18 cellular contexts compared by ENCODE assay signal in genomic region chr3:14363379-14363778, GRCh38. TPM values are rescaled to one million over a fixed set of nuclear protein-coding genes. Genes with fewer than 3 reads are reported as not detected.
A peak's percentile ranks its signal among the peaks of the same experiment; 100 is the strongest.
DNase-seq lines count a peak whose midpoint lies in the region; ATAC-seq and TF ChIP-seq lines count a peak whose summit lies in the region.
"Had no signal": no experiment of that assay in that cellular context is flagged by ENCODE, and none has a peak within 500 bp of the region (broad histone marks: within the 10 kb centered on the region; RNA-seq: fewer than 3 reads in every experiment).

No MANE protein-coding gene starts in this region.

- H2AK5ac ChIP-seq in mesenchymal stem cell (ENCODE audit: low read length, severe bottlenecking) = peak overlapping the region; percentile 82

- H3K4me3 ChIP-seq in HEK293 (ENCODE audit: low read depth, low read length) = no peak overlapping the region
- no peak overlapping the region for H3K4me3 ChIP-seq in SJCRH30
- no peak overlapping the region for H3K4me3 ChIP-seq in mesenchymal stem cell (ENCODE audit: insufficient read depth in 1 of 2, low read depth in 1 of 2, low read length in 2 of 2)
- H3K4me3 ChIP-seq in smooth muscle cell = no peak overlapping the region
- H3K4me3 ChIP-seq in effector memory CD4-positive, alpha-beta T cell (ENCODE audit: insufficient read depth, low read depth, low read length, poor library complexity, severe bottlenecking) = no peak overlapping the region
- H3K4me3 ChIP-seq: GM23338 had no signal

- WGBS in mesenchymal stem cell = 93% methylated on average over 3 of the region's 3 CpGs
- WGBS in smooth muscle cell (ENCODE audit: low lambda C conversion rate) = 95% methylated on average over 3 of the region's 3 CpGs

- H3F3A ChIP-seq in smooth muscle cell (ENCODE audit: low read depth) = no peaks in the 10 kb centered on the region

- no peaks in the 10 kb centered on the region for H3K79me2 ChIP-seq in smooth muscle cell (ENCODE audit: low read depth)

- ATAC-seq in foreskin keratinocyte = no peak
- ATAC-seq: GM23338 had no signal

- H3K79me1 ChIP-seq in mesenchymal stem cell (replicated peaks; ENCODE audit: low read length, poor library complexity, severe bottlenecking) = no peaks in the 10 kb centered on the region

- no peak overlapping the region for H3K27ac ChIP-seq in HEK293 (ENCODE audit: extremely low read depth, low read depth, low read length)
- H3K27ac ChIP-seq in SJCRH30 = 0 out of 2 replicates have a peak overlapping the region, but pooled peaks have one; percentile 16
- peak overlapping the region; percentile 71 for H3K27ac ChIP-seq in mesenchymal stem cell (ENCODE audit: low read length, poor library complexity, severe bottlenecking)
- H3K27ac ChIP-seq in smooth muscle cell (ENCODE audit: low read depth) = peak overlapping the region; percentile 62
- H3K27ac ChIP-seq in effector memory CD4-positive, alpha-beta T cell (ENCODE audit: insufficient read depth, low read length, poor library complexity, severe bottlenecking) = no peak overlapping the region
- no peak overlapping the region for H3K27ac ChIP-seq in foreskin keratinocyte
- H3K27ac ChIP-seq: C4-2B, HL-60 had no signal

- H3K4me2 ChIP-seq in mesenchymal stem cell (ENCODE audit: low read length, poor library complexity, severe bottlenecking) = no peak overlapping the region
- H3K4me2 ChIP-seq in smooth muscle cell = no peak overlapping the region
- H3K4me2 ChIP-seq: GM23338 had no signal

- H3K4me1 ChIP-seq in HEK293 (ENCODE audit: control insufficient read depth, insufficient read depth, low read length) = no peaks in the 10 kb centered on the region
- H3K4me1 ChIP-seq in SJCRH30 = peaks cover 33% of the 10 kb centered on the region
- H3K4me1 ChIP-seq in mesenchymal stem cell (ENCODE audit: control insufficient read depth, insufficient read depth, low read depth, low read length) = peaks cover 51% of the 10 kb centered on the region
- H3K4me1 ChIP-seq in smooth muscle cell (ENCODE audit: low read depth) = no peaks in the 10 kb centered on the region
- H3K4me1 ChIP-seq in effector memory CD4-positive, alpha-beta T cell (ENCODE audit: control insufficient read depth, insufficient read depth, low read length, poor library complexity, severe bottlenecking) = no peaks in the 10 kb centered on the region
- no peaks in the 10 kb centered on the region for H3K4me1 ChIP-seq in foreskin keratinocyte
- H3K4me1 ChIP-seq: Caco-2 had no signal

- H4K20me1 ChIP-seq in smooth muscle cell (ENCODE audit: low read depth) = no peaks in the 10 kb centered on the region

- no peaks in the 10 kb centered on the region for H3K36me3 ChIP-seq in HEK293 (ENCODE audit: control insufficient read depth in 2 of 2, insufficient read depth in 1 of 2, low read length in 2 of 2)
- no peaks in the 10 kb centered on the region for H3K36me3 ChIP-seq in SJCRH30
- H3K36me3 ChIP-seq in mesenchymal stem cell (ENCODE audit: control insufficient read depth in 1 of 2, insufficient read depth in 2 of 2, low read depth in 1 of 2, low read length in 2 of 2) = no peaks in the 10 kb centered on the region
- no peaks in the 10 kb centered on the region for H3K36me3 ChIP-seq in smooth muscle cell (ENCODE audit: low read depth)
- no peaks in the 10 kb centered on the region for H3K36me3 ChIP-seq in effector memory CD4-positive, alpha-beta T cell (ENCODE audit: control insufficient read depth, insufficient read depth, low read length)

- CTCF ChIA-PET in HEK293 (lab: Yijun Ruan, JAX) = interaction anchor here (1.0 kb wide), 1 partner anchor 36 kb away, joined by 3 read pairs; no protein-coding TSS in a partner anchor

- no peak overlapping the region for H3K9ac ChIP-seq in mesenchymal stem cell (ENCODE audit: low read length)
- no peak overlapping the region for H3K9ac ChIP-seq in smooth muscle cell (ENCODE audit: low read depth)

- H2AFZ ChIP-seq in mesenchymal stem cell (ENCODE audit: low read depth, low read length) (no peak overlapping the region), smooth muscle cell (ENCODE audit: low read depth) (no peak overlapping the region)
- H2AFZ ChIP-seq: GM23338 had no signal

- in situ Hi-C loops in G401 (cut with HindIII; ENCODE audit: low sequenced_read_pairs) = no loop called here

- H4K91ac ChIP-seq in mesenchymal stem cell (ENCODE audit: low read length) = peak overlapping the region; percentile 71

- H3K23ac ChIP-seq in mesenchymal stem cell (ENCODE audit: low read length in 2 of 2) = no peak overlapping the region

- H3K4ac ChIP-seq in mesenchymal stem cell (ENCODE audit: low read depth in 1 of 2, low read length in 2 of 2) = peak overlapping the region; percentile 13 to 15

- no peak for DNase-seq in SJCRH30
- DNase-seq in mesenchymal stem cell = no peak
- no peak for DNase-seq in smooth muscle cell (lab: John Stamatoyannopoulos, UW; ENCODE audit: unreplicated experiment)
- DNase-seq in effector memory CD4-positive, alpha-beta T cell = no peak
- DNase-seq in foreskin keratinocyte = no peak
- no peak for DNase-seq in G401 (ENCODE audit: low spot score)
- DNase-seq: AML-193; Caco-2; CD4-positive, alpha-beta T cell; DMS153; DMS79; GF-D8; HCEC 1CT; HFFc6 had no signal

- POLR2A ChIA-PET in HEK293 (lab: Yijun Ruan, JAX) = no interaction called here

- H2BK120ac ChIP-seq in mesenchymal stem cell (ENCODE audit: low read depth, low read length) = peak overlapping the region; percentile 20

- peak overlapping the region in 1 of 2 experiments; percentile 32 for H2BK12ac ChIP-seq in mesenchymal stem cell (ENCODE audit: low read length in 2 of 2)

- H2BK15ac ChIP-seq in mesenchymal stem cell (ENCODE audit: low read depth, poor library complexity, severe bottlenecking) = no peak overlapping the region

- H3K9me3 ChIP-seq in HEK293 (ENCODE audit: control insufficient read depth, insufficient read depth, low read depth, low read length) (no peaks in the 10 kb centered on the region), SJCRH30 (replicated peaks) (no peaks in the 10 kb centered on the region), mesenchymal stem cell (ENCODE audit: control insufficient read depth, low read length) (no peaks in the 10 kb centered on the region), smooth muscle cell (replicated peaks; ENCODE audit: low read depth) (no peaks in the 10 kb centered on the region)
- H3K9me3 ChIP-seq in effector memory CD4-positive, alpha-beta T cell (ENCODE audit: control insufficient read depth, low read length) = no peaks in the 10 kb centered on the region
- H3K9me3 ChIP-seq: Caco-2 had no signal

- H3K18ac ChIP-seq in mesenchymal stem cell (ENCODE audit: low read depth in 1 of 2, low read length in 2 of 2) = peak overlapping the region; percentile 3 to 15

- TF ChIP-seq CTCF in HEK293 (tag by site-specific recombination; IDR thresholded peaks at IDR 0.05) (no peak), smooth muscle cell (IDR thresholded peaks at IDR 0.05; ENCODE audit: borderline replicate concordance, insufficient read depth, poor library complexity, severe bottlenecking) (no peak), foreskin keratinocyte (conservative IDR thresholded peaks at IDR 0.05) (no peak)

- no peak overlapping the region for H4K8ac ChIP-seq in mesenchymal stem cell (ENCODE audit: low read length)

- no peak overlapping the region for H3K14ac ChIP-seq in mesenchymal stem cell (ENCODE audit: low read length in 2 of 2)

- H3K27me3 ChIP-seq in SJCRH30 = no peaks in the 10 kb centered on the region
- H3K27me3 ChIP-seq in mesenchymal stem cell (ENCODE audit: control insufficient read depth in 1 of 2, insufficient read depth in 1 of 2, low read length in 2 of 2) = peaks cover 0 to 92% of the 10 kb centered on the region in 2 experiments
- H3K27me3 ChIP-seq in smooth muscle cell (ENCODE audit: low read depth) = no peaks in the 10 kb centered on the region
- H3K27me3 ChIP-seq in effector memory CD4-positive, alpha-beta T cell (replicated peaks; ENCODE audit: control insufficient read depth, insufficient read depth, low read length, poor library complexity, severe bottlenecking) = no peaks in the 10 kb centered on the region
- H3K27me3 ChIP-seq in foreskin keratinocyte = peaks cover 81% of the 10 kb centered on the region

- H2BK5ac ChIP-seq in mesenchymal stem cell (ENCODE audit: low read depth, low read length, poor library complexity, severe bottlenecking) = no peak overlapping the region

TF ChIP-seq in HEK293, 187 proteins besides CTCF, POLR2A, EP300 and RAD21:
- TF ChIP-seq ZNF529 (tag by site-specific recombination; IDR thresholded peaks at IDR 0.05; ENCODE audit: insufficient replicate concordance) = no peak
- peak; percentile 39; the same call in 1 of the 2 replicates for TF ChIP-seq ZNF768 (tag by site-specific recombination; IDR thresholded peaks at IDR 0.05)

RNA-seq across cellular contexts. Expression of gene SLC6A6, which starts 39.0 kb away (rescaled TPM):
- 10.5 and 10.9 TPM in 2 replicates for total RNA-seq in SJCRH30 (2014; rRNA removed; shearing (Covaris generic))
- 34.8 TPM for polyA plus RNA-seq in mesenchymal stem cell (2013, experiment 1 of 2)
- polyA plus RNA-seq in mesenchymal stem cell (2013, experiment 2 of 2) = 33.8 TPM
- total RNA-seq in smooth muscle cell (11.7 and 13.9 TPM in 2 replicates), foreskin keratinocyte (13.6 and 14.8 TPM in 2 replicates)
- polyA plus RNA-seq in smooth muscle cell (8.5 and 9.4 TPM in 2 replicates), foreskin keratinocyte (4.7 and 5.0 TPM in 2 replicates)
- 20.2 and 31.2 TPM in 2 replicates for total RNA-seq in G401 (2014; rRNA removed; shearing (Covaris generic))

Comparison
In these comparisons a context has a peak if more than half of its experiments do, and no peak if none do; other contexts are left out.
1. H3K27ac ChIP-seq: peak in SJCRH30 (single experiment), mesenchymal stem cell (single experiment) and smooth muscle cell (single experiment); none in HEK293 (single experiment), effector memory CD4-positive, alpha-beta T cell (single experiment) and foreskin keratinocyte (single experiment).